In the genomic region with DNA sequence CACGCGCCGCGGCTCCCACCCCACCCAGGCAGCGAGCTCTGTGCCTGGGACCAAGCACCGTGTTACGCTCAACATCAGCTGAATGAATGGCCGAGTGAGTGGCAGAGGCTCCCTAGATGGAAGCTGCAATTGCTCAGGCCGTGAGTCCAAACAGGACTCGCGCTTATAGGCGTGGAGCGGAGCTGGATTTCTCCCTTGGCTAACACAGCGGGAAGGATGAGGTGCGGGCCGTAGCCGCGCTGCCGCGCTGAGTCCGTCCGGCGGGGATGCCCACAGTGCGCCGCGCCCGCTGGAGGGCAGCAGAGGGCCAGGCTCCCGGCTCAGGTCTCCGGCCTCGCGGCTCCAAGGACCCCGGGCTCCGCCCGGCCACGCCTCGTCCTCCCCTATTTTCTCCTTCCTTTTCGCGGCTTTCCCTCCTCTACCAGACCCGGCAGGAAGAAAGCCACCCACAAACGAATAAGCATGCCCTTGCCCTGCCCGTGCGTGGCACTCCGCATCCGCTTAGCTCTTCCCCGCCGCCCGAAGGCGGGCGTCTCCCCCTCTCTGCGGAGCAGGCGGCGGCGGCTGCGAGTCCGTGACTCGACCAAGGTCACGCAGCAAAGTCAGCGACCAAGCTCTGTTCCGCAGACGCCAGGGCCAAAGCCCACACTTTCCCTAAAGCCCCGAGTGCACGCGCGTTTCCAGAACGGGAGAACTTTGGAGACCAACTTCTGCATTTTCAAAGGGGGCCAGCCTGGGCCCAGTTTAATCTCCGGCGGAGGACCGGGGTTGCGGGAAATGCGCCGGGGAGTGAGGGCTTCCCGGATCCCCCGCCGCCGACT, we compare ENCODE assay signal across 1 cellular context.
TF ChIP-seq lines count a peak whose summit lies in the region.

No MANE protein-coding gene starts in this region.

TF ChIP-seq in neural cell, 6 proteins besides CTCF, POLR2A, EP300 and RAD21:
- peak; percentile 80 for TF ChIP-seq EZH2 (IDR thresholded peaks at IDR 0.05; ENCODE audit: borderline replicate concordance, insufficient read depth, low read length, poor library complexity, severe bottlenecking)
- TF ChIP-seq MXI1 (conservative IDR thresholded peaks at IDR 0.05; ENCODE audit: poor library complexity, severe bottlenecking) = no peak
TF ChIP-seq in neural cell: peak in this region for 1.
